In genomic region chr11:100316990-100317389, GRCh38 we compare ENCODE assay signal across 1 cellular context.
TF ChIP-seq lines count a peak whose summit lies in the region.

No MANE protein-coding gene starts in this region.

TF ChIP-seq in H1, 55 proteins besides CTCF, POLR2A, EP300 and RAD21 (continued from another document):
- TF ChIP-seq SIX5 (IDR thresholded peaks at IDR 0.05; ENCODE audit: low read depth, low read length): no peak
- no peak for TF ChIP-seq POU5F1 (IDR thresholded peaks at IDR 0.05; ENCODE audit: low read depth, low read length)
- TF ChIP-seq BCL11A (IDR thresholded peaks at IDR 0.05; ENCODE audit: low read depth in 2 of 2, low read length in 2 of 2): no peak
- no peak for TF ChIP-seq CHD1 (IDR thresholded peaks at IDR 0.05; ENCODE audit: low read depth, low read length)
- TF ChIP-seq CHD7 (IDR thresholded peaks at IDR 0.05; ENCODE audit: insufficient replicate concordance, low read length): no peak
- no peak for TF ChIP-seq PHF8 (conservative IDR thresholded peaks at IDR 0.05; ENCODE audit: low read depth, low read length)
- TF ChIP-seq EZH2 (IDR thresholded peaks at IDR 0.05; ENCODE audit: low read depth, low read length, severe bottlenecking): no peak
- no peak for TF ChIP-seq USF2 (IDR thresholded peaks at IDR 0.05; ENCODE audit: low read length)
- no peak for TF ChIP-seq KDM5A (IDR thresholded peaks at IDR 0.05; ENCODE audit: low read length)
- TF ChIP-seq RBBP5 (IDR thresholded peaks at IDR 0.05; ENCODE audit: borderline replicate concordance, low read depth, low read length): no peak
